9 cellular contexts compared by ENCODE assay signal in genomic region chr7:97871659-97872024, GRCh38. TPM values are rescaled to one million over a fixed set of nuclear protein-coding genes. Genes with fewer than 3 reads are reported as not detected.
DNase-seq lines count a peak whose midpoint lies in the region; ATAC-seq, FAIRE-seq and TF ChIP-seq lines count a peak whose summit lies in the region.
"Had no signal": no experiment of that assay in that cellular context is flagged by ENCODE, and none has a peak within 500 bp of the region (broad histone marks: within the 10 kb centered on the region; RNA-seq: fewer than 3 reads in every experiment).

No MANE protein-coding gene starts in this region.

- 0 to 1% methylated on average over 15 to 21 of the region's 21 CpGs for WGBS in mesodermal cell (ENCODE audit: insufficient coverage in 2 of 2), 2 experiments
- WGBS in tibial nerve, 2 donors, result 4 to 7% methylated on average over 21 of the region's 21 CpGs

- BruUV-seq in Panc1 (replicated peaks; lab: Mats Ljungman, UMichigan), result no TSS peak

- H3K36me3 ChIP-seq in Panc1 (ENCODE audit: control insufficient read depth, insufficient read depth, low read length) (no peaks in the 10 kb centered on the region), mesodermal cell (ENCODE audit: control insufficient read depth, insufficient read depth, low read length) (peaks cover 22% of the 10 kb centered on the region), tibial nerve (peaks cover 0 to 23% (median 0%) of the 10 kb centered on the region in 3 donors)
- H3K36me3 ChIP-seq: adrenal gland had no signal

- POLR2A ChIA-PET in Panc1 (lab: Charles Lee), result interaction anchor here (0.7 kb wide), 1 partner anchor 23 kb away, joined by 3 read pairs; no protein-coding TSS in a partner anchor

- in situ Hi-C loops in Panc1 (cut with HindIII; ENCODE audit: low pct_unique_long_range_greater_than_20kb, low sequenced_read_pairs) (no loop called here), GM13977 (cut with MboI; ENCODE audit: low pct_unique_long_range_greater_than_20kb, low sequenced_read_pairs, unreplicated experiment) (no loop called here)

- H3K4me3 ChIP-seq in Panc1 (ENCODE audit: low read depth in 2 of 2, low read length in 2 of 2) (peak overlapping the region; percentile 91 to 92), mesodermal cell (ENCODE audit: extremely low read depth, insufficient read depth, low read length, poor library complexity, severe bottlenecking) (peak overlapping the region; percentile 78), tibial nerve (peak overlapping the region; percentile 57 to 92 (median 66))

- ATAC-seq in HG02763 (IDR thresholded peaks at IDR 0.05; ENCODE audit: unreplicated experiment) (peak; percentile 21), Panc1 (peak; percentile 39)

- no peaks in the 10 kb centered on the region for H3K27me3 ChIP-seq in Panc1 (ENCODE audit: control insufficient read depth, insufficient read depth, low read length)
- no peaks in the 10 kb centered on the region for H3K27me3 ChIP-seq in tibial nerve
- H3K27me3 ChIP-seq: adrenal gland had no signal

- FAIRE-seq in GM12892 (lab: Jason Lieb, UNC), result no peak

- DNase-seq in GM12892 (ENCODE audit: insufficient read length) (peak; percentile 8), Panc1 (ENCODE audit: low read depth, low spot score) (no peak), chondrocyte (ENCODE audit: low spot score) (no peak), tibial nerve (ENCODE audit: low spot score in 2 of 2) (peak in 1 of 2 donors; percentile 5), cortex of kidney (lab: John Stamatoyannopoulos, UW) (no peak), GM13977 (ENCODE audit: low spot score) (no peak)

- no peaks in the 10 kb centered on the region for H3K9me3 ChIP-seq in Panc1 (ENCODE audit: control insufficient read depth, insufficient read depth, low read depth, low read length)
- no peaks in the 10 kb centered on the region for H3K9me3 ChIP-seq in mesodermal cell (ENCODE audit: control insufficient read depth, low read length)
- no peaks in the 10 kb centered on the region for H3K9me3 ChIP-seq in tibial nerve
- H3K9me3 ChIP-seq: adrenal gland had no signal

- peak overlapping the region; percentile 90 for H3K27ac Mint-ChIP-seq in chondrocyte (ENCODE audit: unreplicated experiment)

- no peaks in the 10 kb centered on the region for H3K27me3 Mint-ChIP-seq in chondrocyte (ENCODE audit: low read depth)

- CTCF ChIA-PET in Panc1 (lab: Charles Lee), result no interaction called here

- TF ChIP-seq EP300 in tibial nerve (IDR thresholded peaks at IDR 0.05), result no peak

- H3K36me3 Mint-ChIP-seq in chondrocyte (ENCODE audit: low read depth), result peaks cover 10% of the 10 kb centered on the region

- H3K27ac ChIP-seq in Panc1 (ENCODE audit: low read length) (peak overlapping the region; percentile 74; the same call in 1 of the 2 replicates), mesodermal cell (ENCODE audit: low read depth, low read length, severe bottlenecking) (peak overlapping the region; percentile 90), tibial nerve (peak overlapping the region in 3 of 4 donors; percentile 61 to 85 (median 75))

- H3K4me3 Mint-ChIP-seq in chondrocyte (ENCODE audit: unreplicated experiment), result peak overlapping the region; percentile 89

- peaks cover 8% of the 10 kb centered on the region; the same call in 1 of the 2 replicates for H3K4me1 ChIP-seq in Panc1 (ENCODE audit: control insufficient read depth, insufficient read depth, low read length)
- H3K4me1 ChIP-seq in mesodermal cell (ENCODE audit: control insufficient read depth, insufficient read depth, low read length, poor library complexity, severe bottlenecking), result no peaks in the 10 kb centered on the region
- H3K4me1 ChIP-seq in tibial nerve, result peaks cover 0 to 17% (median 3%) of the 10 kb centered on the region in 4 donors

- TF ChIP-seq CTCF in Panc1 (IDR thresholded peaks at IDR 0.05), result no peak
- no peak for TF ChIP-seq CTCF in chondrocyte (IDR thresholded peaks at IDR 0.05)
- no peak for TF ChIP-seq CTCF in tibial nerve (IDR thresholded peaks at IDR 0.05)
- TF ChIP-seq CTCF in GM13977 (IDR thresholded peaks at IDR 0.05; ENCODE audit: extremely low read depth, insufficient read depth, missing control alignments), result no peak

- peaks cover 31% of the 10 kb centered on the region for H3K4me1 Mint-ChIP-seq in chondrocyte (ENCODE audit: low read depth)

- TF ChIP-seq POLR2A in GM12892 (IDR thresholded peaks at IDR 0.05; ENCODE audit: low read depth, low read length), result no peak
- TF ChIP-seq POLR2A in tibial nerve (IDR thresholded peaks at IDR 0.05), result no peak

- H3K9me3 Mint-ChIP-seq in chondrocyte (ENCODE audit: low read depth), result no peaks in the 10 kb centered on the region

- intact Hi-C loops in Panc1 (cut with micrococcal nuclease; ENCODE audit: unreplicated experiment), result loop anchor here (5.0 kb wide), 1 partner anchor 56 kb away; no protein-coding TSS in a partner anchor

RNA-seq across cellular contexts. Expression of gene ASNS, which starts 0.6 kb away (rescaled TPM):
- polyA plus RNA-seq in GM12892 (2012; ENCODE audit: missing spikeins), result 48.8 TPM
- total RNA-seq in Panc1 (2021; ENCODE audit: unreplicated experiment) (91.4 TPM), chondrocyte (28.4 to 238 TPM (median 216 TPM) in 3 replicates), tibial nerve (10 to 100 TPM in 3 of 4 donors, 1 to 10 TPM in 1; 9.0 to 19.8 (median 13.6) TPM)
- polyA plus RNA-seq in Panc1 (2012; ENCODE audit: insufficient read length), result 158 TPM
- polyA plus RNA-seq in mesodermal cell (2013, experiment 1 of 2), result 128 TPM
- 138 TPM for polyA plus RNA-seq in mesodermal cell (2013, experiment 2 of 2)
